ENCODE assay signal across 12 cellular contexts in genomic region chr3:124700880-124701684, GRCh38. TPM values are rescaled to one million over a fixed set of nuclear protein-coding genes. Genes with fewer than 3 reads are reported as not detected.
A peak's percentile ranks its signal among the peaks of the same experiment; 100 is the strongest.
DNase-seq lines count a peak whose midpoint lies in the region; ATAC-seq, FAIRE-seq and TF ChIP-seq lines count a peak whose summit lies in the region.
"Had no signal": no experiment of that assay in that cellular context is flagged by ENCODE, and none has a peak within 500 bp of the region (broad histone marks: within the 10 kb centered on the region; RNA-seq: fewer than 3 reads in every experiment).

No MANE protein-coding gene starts in this region.

- peaks cover 10% of the 10 kb centered on the region for H3K79me2 ChIP-seq in HepG2 (ENCODE audit: insufficient read depth, low read length)

- H3K4me1 Mint-ChIP-seq in naive thymus-derived CD4-positive, alpha-beta T cell, result peaks cover 0 to 6% (median 0%) of the 10 kb centered on the region in 7 donors
- H3K4me1 Mint-ChIP-seq: activated naive CD8-positive, alpha-beta T cell treated with anti-CD3 and anti-CD28 coated beads for 36 hours had no signal

- H3K27me3 ChIP-seq in A673 (replicated peaks; ENCODE audit: insufficient read depth, low read depth, low read length, poor library complexity) (no peaks in the 10 kb centered on the region), HepG2 (ENCODE audit: control insufficient read depth in 1 of 2, insufficient read depth in 2 of 2, low read length in 2 of 2) (no peaks in the 10 kb centered on the region; a peak in 1 of 5 replicates)
- no peaks in the 10 kb centered on the region for H3K27me3 ChIP-seq in naive thymus-derived CD4-positive, alpha-beta T cell (ENCODE audit: control insufficient read depth in 2 of 2, insufficient read depth in 2 of 2, low read length in 2 of 2)
- H3K27me3 ChIP-seq: transverse colon had no signal

- peak; percentile 90 to 91 for TF ChIP-seq POLR2A in HepG2 (IDR thresholded peaks at IDR 0.05; ENCODE audit: insufficient read depth in 1 of 2, low read depth in 2 of 2, low read length in 2 of 2)

- FAIRE-seq in HepG2 (lab: Jason Lieb, UNC), result peak; percentile 99

- H3K27ac Mint-ChIP-seq in naive thymus-derived CD4-positive, alpha-beta T cell, result no peak overlapping the region
- H3K27ac Mint-ChIP-seq: activated naive CD8-positive, alpha-beta T cell treated with anti-CD3 and anti-CD28 coated beads for 36 hours; T-helper 1 cell treated with Interleukin-12 subunit alpha and Interleukin-12 subunit beta and Interleukin-4 antibody, amounts not matched to agents 30 μg/mL and 1 μg/mL, for 36 hours had no signal

- no peak overlapping the region for H3K4me3 Mint-ChIP-seq in naive thymus-derived CD4-positive, alpha-beta T cell
- H3K4me3 Mint-ChIP-seq: activated naive CD8-positive, alpha-beta T cell treated with anti-CD3 and anti-CD28 coated beads for 36 hours; T-helper 1 cell treated with Interleukin-12 subunit alpha and Interleukin-12 subunit beta and Interleukin-4 antibody, amounts not matched to agents 30 μg/mL and 1 μg/mL, for 36 hours had no signal

- peak overlapping the region; percentile 95 for H3K27ac ChIP-seq in A673 (ENCODE audit: low read depth, low read length, poor library complexity, severe bottlenecking)
- H3K27ac ChIP-seq in HepG2 (ENCODE audit: extremely low read length, insufficient read depth, low read length), result peak overlapping the region; percentile 98
- H3K27ac ChIP-seq in naive thymus-derived CD4-positive, alpha-beta T cell (ENCODE audit: low read depth, low read length), result no peak overlapping the region
- H3K27ac ChIP-seq: transverse colon had no signal

- intact Hi-C loops in A673 (cut with micrococcal nuclease; ENCODE audit: unreplicated experiment), result no loop called here
- intact Hi-C loops in HepG2 (cut with micrococcal nuclease; ENCODE audit: unreplicated experiment), result no loop called here
- intact Hi-C loops in naive thymus-derived CD4-positive, alpha-beta T cell (cut with micrococcal nuclease), result no loop called here

- peaks cover 0 to 1% (median 0%) of the 10 kb centered on the region in 11 donors for H3K9me3 Mint-ChIP-seq in naive thymus-derived CD4-positive, alpha-beta T cell
- H3K9me3 Mint-ChIP-seq: activated naive CD8-positive, alpha-beta T cell treated with anti-CD3 and anti-CD28 coated beads for 36 hours; T-helper 1 cell treated with Interleukin-12 subunit alpha and Interleukin-12 subunit beta and Interleukin-4 antibody, amounts not matched to agents 30 μg/mL and 1 μg/mL, for 36 hours had no signal

- H3K4me2 ChIP-seq in HepG2 (ENCODE audit: low read depth, low read length), result peak overlapping the region; percentile 99

- WGBS in HepG2 (ENCODE audit: low lambda C conversion rate), result 29% methylated on average over 13 of the region's 15 CpGs

- H3K4me3 ChIP-seq in A673 (ENCODE audit: low read depth, low read length, poor library complexity, severe bottlenecking), result no peak overlapping the region
- H3K4me3 ChIP-seq in HepG2 (replicated peaks in 1 of 3; ENCODE audit: insufficient read depth in 1 of 3, low read depth in 2 of 3, low read length in 3 of 3), result peak overlapping the region; percentile 48 to 76 (median 64)
- no peak overlapping the region for H3K4me3 ChIP-seq in naive thymus-derived CD4-positive, alpha-beta T cell (ENCODE audit: low read length)
- H3K4me3 ChIP-seq: transverse colon had no signal

- TF ChIP-seq RAD21 in HepG2 (CRISPR knock-in tag; IDR thresholded peaks at IDR 0.05), result peak; percentile 36; the same call in 1 of the 2 replicates

- POLR2A ChIA-PET in A673 (lab: Charles Lee; ENCODE audit: low non-redundant PET), result no interaction called here
- POLR2A ChIA-PET in HepG2 (lab: Yijun Ruan, JAX), result interaction anchor here (0.7 to 4.5 kb wide), 11 partner anchors 9 to 186 kb away, joined by 3 to 83 read pairs (median 5); partner anchors contain the start of gene UMPS
- POLR2A ChIA-PET in naive thymus-derived CD4-positive, alpha-beta T cell (lab: Charles Lee), result no interaction called here

- peaks cover 33% of the 10 kb centered on the region for H3K4me1 ChIP-seq in A673 (ENCODE audit: insufficient read depth, low read length, poor library complexity, severe bottlenecking)
- H3K4me1 ChIP-seq in HepG2 (ENCODE audit: insufficient read depth, low read length), result peaks cover 67% of the 10 kb centered on the region
- H3K4me1 ChIP-seq in naive thymus-derived CD4-positive, alpha-beta T cell (ENCODE audit: control insufficient read depth in 2 of 2, insufficient read depth in 2 of 2, low read length in 2 of 2), result no peaks in the 10 kb centered on the region
- H3K4me1 ChIP-seq: transverse colon had no signal

- TF ChIP-seq CTCF in A673 (conservative IDR thresholded peaks at IDR 0.05; ENCODE audit: low read depth, low read length), result no peak
- no peak; the same call in 1 of the 2 replicates for TF ChIP-seq CTCF in HepG2 (CRISPR knock-in tag; IDR thresholded peaks at IDR 0.05)

- peak overlapping the region; percentile 96 for H3K9ac ChIP-seq in HepG2 (ENCODE audit: insufficient read depth, low read depth, low read length)

- BruUV-seq in A673 (replicated peaks; lab: Mats Ljungman, UMichigan), result no TSS peak
- no TSS peak for BruUV-seq in HepG2 (replicated peaks; lab: Mats Ljungman, UMichigan)

- peaks cover 6 to 36% (median 29%) of the 10 kb centered on the region in 5 donors for H3K27me3 Mint-ChIP-seq in naive thymus-derived CD4-positive, alpha-beta T cell

- no peaks in the 10 kb centered on the region for H3K36me3 Mint-ChIP-seq in naive thymus-derived CD4-positive, alpha-beta T cell
- H3K36me3 Mint-ChIP-seq: activated naive CD8-positive, alpha-beta T cell treated with anti-CD3 and anti-CD28 coated beads for 36 hours had no signal

- H2AFZ ChIP-seq in HepG2 (ENCODE audit: low read length), result no peak overlapping the region

- peak; percentile 91 for ATAC-seq in HepG2
- no peak for ATAC-seq in naive thymus-derived CD4-positive, alpha-beta T cell

- no peaks in the 10 kb centered on the region for H4K20me1 ChIP-seq in HepG2 (ENCODE audit: insufficient read depth, low read length)

- CTCF ChIA-PET in A673 (lab: Charles Lee), result interaction anchor here (0.6 to 0.7 kb wide), 3 partner anchors 10 to 1297 kb away, joined by 7 to 14 read pairs (median 12); no protein-coding TSS in a partner anchor
- CTCF ChIA-PET in HepG2 (lab: Yijun Ruan, JAX; ENCODE audit: low intra/inter-chr PET ratio, low total read pairs), result no interaction called here
- CTCF ChIA-PET in naive thymus-derived CD4-positive, alpha-beta T cell (lab: Charles Lee), result no interaction called here

- H3K36me3 ChIP-seq in A673 (ENCODE audit: insufficient read depth, low read length, poor library complexity, severe bottlenecking) (no peaks in the 10 kb centered on the region), HepG2 (replicated peaks in 1 of 2; ENCODE audit: control insufficient read depth in 1 of 2, insufficient read depth in 2 of 2, low read length in 2 of 2) (no peaks in the 10 kb centered on the region; a peak in 1 of 5 replicates)
- no peaks in the 10 kb centered on the region for H3K36me3 ChIP-seq in naive thymus-derived CD4-positive, alpha-beta T cell (ENCODE audit: control insufficient read depth in 2 of 3, insufficient read depth in 3 of 3, low read length in 3 of 3)
- H3K36me3 ChIP-seq: transverse colon had no signal

- TF ChIP-seq EP300 in HepG2 (IDR thresholded peaks at IDR 0.05; ENCODE audit: low read depth in 2 of 2, low read length in 2 of 2), result peak; percentile 80 to 85
- TF ChIP-seq EP300 in HepG2 (CRISPR knock-in tag; IDR thresholded peaks at IDR 0.05; ENCODE audit: borderline replicate concordance), result peak; percentile 81

- no peaks in the 10 kb centered on the region for H3K9me3 ChIP-seq in A673 (ENCODE audit: low read depth, low read length, poor library complexity, severe bottlenecking)
- no peaks in the 10 kb centered on the region for H3K9me3 ChIP-seq in HepG2 (ENCODE audit: low read length)
- no peaks in the 10 kb centered on the region for H3K9me3 ChIP-seq in naive thymus-derived CD4-positive, alpha-beta T cell (ENCODE audit: control insufficient read depth in 2 of 3, low read length in 3 of 3)
- H3K9me3 ChIP-seq: transverse colon had no signal

- in situ Hi-C loops in HepG2 (cut with HindIII; ENCODE audit: extremely low pct_ligation_motif_present, low pct_unique_long_range_greater_than_20kb), result no loop called here

- DNase-seq in A673 (ENCODE audit: low spot score) (no peak), HT-29 (ENCODE audit: low spot score) (peak; percentile 23), brain pericyte (ENCODE audit: low read depth, low spot score) (peak; percentile 47), HepG2 (ENCODE audit: low spot score) (peak; percentile 99), HPDE6-E6E7 (ENCODE audit: extremely low spot score) (no peak), AG08395 (ENCODE audit: low spot score) (no peak), NCI-H2107 (lab: John Stamatoyannopoulos, UW) (no peak)
- DNase-seq in naive thymus-derived CD4-positive, alpha-beta T cell, result no peak
- DNase-seq: activated naive CD8-positive, alpha-beta T cell treated with anti-CD3 and anti-CD28 coated beads for 36 hours; NCI-H1694; transverse colon had no signal

RNA-seq across cellular contexts. Expression of gene UMPS, which starts 29.2 kb away (rescaled TPM):
- total RNA-seq in A673 (2021) (100 and 118 TPM in 2 replicates), HepG2 (2016; rRNA removed; fragmentation: Illumina TruSeq; extraction: Trizol) (74.2 and 117 TPM in 2 replicates)
- total RNA-seq in HT-29 (2014; rRNA removed; shearing (Covaris generic)), result 57.3 and 70.2 TPM in 2 replicates
- 28.7 and 31.7 TPM in 2 replicates for total RNA-seq in HepG2 (2016; cell fraction: cytosol; rRNA removed; fragmentation: Illumina TruSeq; extraction: Trizol; ENCODE audit: low read depth)
- total RNA-seq in HepG2 (2016; cell fraction: insoluble cytoplasmic fraction; rRNA removed; fragmentation: Illumina TruSeq; extraction: Trizol), result 78.4 and 116 TPM in 2 replicates
- 34.6 and 40.8 TPM in 2 replicates for total RNA-seq in HepG2 (2016; cell fraction: membrane; rRNA removed; fragmentation: Illumina TruSeq; extraction: Trizol)
- total RNA-seq in HepG2 (2016; cell fraction: nucleus; rRNA removed; fragmentation: Illumina TruSeq; extraction: Trizol), result 44.6 and 58.8 TPM in 2 replicates
- 45.6 and 52.7 TPM in 2 replicates for polyA plus RNA-seq in HepG2 (2011; rRNA removed)
- 38.1 and 45.2 TPM in 2 replicates for polyA plus RNA-seq in HepG2 (2011; cell fraction: cytosol; rRNA removed)
- 17.0 and 19.5 TPM in 2 replicates for polyA plus RNA-seq in HepG2 (2011; cell fraction: nucleus; rRNA removed)
- 35.5 and 38.6 TPM in 2 replicates for polyA plus RNA-seq in HepG2 (2012)
- polyA plus RNA-seq in HepG2 (2016; cell fraction: cytosol; fragmentation: Illumina TruSeq; extraction: Trizol; ENCODE audit: low read depth), result 5.6 and 7.5 TPM in 2 replicates
- polyA plus RNA-seq in HepG2 (2016; cell fraction: insoluble cytoplasmic fraction; fragmentation: Illumina TruSeq; extraction: Trizol; ENCODE audit: low read depth), result 104 and 112 TPM in 2 replicates
- polyA plus RNA-seq in HepG2 (2016; cell fraction: membrane; fragmentation: Illumina TruSeq; extraction: Trizol; ENCODE audit: low read depth), result 11.5 and 11.6 TPM in 2 replicates
- polyA plus RNA-seq in HepG2 (2016; cell fraction: nucleus; fragmentation: Illumina TruSeq; extraction: Trizol; ENCODE audit: insufficient read depth, low read depth), result 57.0 and 64.6 TPM in 2 replicates
- 37.2 and 57.0 TPM in 2 replicates for polyA minus RNA-seq in HepG2 (2011; rRNA and poly(A)+ RNA removed; ENCODE audit: low replicate concordance)
- polyA minus RNA-seq in HepG2 (2011; cell fraction: cytosol; rRNA and poly(A)+ RNA removed), result 89.0 and 103 TPM in 2 replicates
- 47.1 and 56.3 TPM in 2 replicates for polyA minus RNA-seq in HepG2 (2011; cell fraction: nucleus; rRNA and poly(A)+ RNA removed)
- total RNA-seq in naive thymus-derived CD4-positive, alpha-beta T cell, result 10 to 100 TPM; 13.2 to 34.8 (median 24.8) TPM
- polyA plus RNA-seq in naive thymus-derived CD4-positive, alpha-beta T cell, result 10 to 100 TPM; 22.8 to 41.8 TPM

Comparison
In these comparisons a context has a peak if more than half of its experiments do, and no peak if none do; other contexts are left out.
1. DNase-seq: peak in HT-29 (single experiment), brain pericyte (single experiment) and HepG2 (single experiment); none in A673 (single experiment), HPDE6-E6E7 (single experiment), AG08395 (single experiment), NCI-H2107 (single experiment) and naive thymus-derived CD4-positive, alpha-beta T cell (0 of 9).
2. H3K4me3 ChIP-seq: peak in HepG2 (3 of 3); none in A673 (single experiment) and naive thymus-derived CD4-positive, alpha-beta T cell (single experiment).